In the genomic region with DNA sequence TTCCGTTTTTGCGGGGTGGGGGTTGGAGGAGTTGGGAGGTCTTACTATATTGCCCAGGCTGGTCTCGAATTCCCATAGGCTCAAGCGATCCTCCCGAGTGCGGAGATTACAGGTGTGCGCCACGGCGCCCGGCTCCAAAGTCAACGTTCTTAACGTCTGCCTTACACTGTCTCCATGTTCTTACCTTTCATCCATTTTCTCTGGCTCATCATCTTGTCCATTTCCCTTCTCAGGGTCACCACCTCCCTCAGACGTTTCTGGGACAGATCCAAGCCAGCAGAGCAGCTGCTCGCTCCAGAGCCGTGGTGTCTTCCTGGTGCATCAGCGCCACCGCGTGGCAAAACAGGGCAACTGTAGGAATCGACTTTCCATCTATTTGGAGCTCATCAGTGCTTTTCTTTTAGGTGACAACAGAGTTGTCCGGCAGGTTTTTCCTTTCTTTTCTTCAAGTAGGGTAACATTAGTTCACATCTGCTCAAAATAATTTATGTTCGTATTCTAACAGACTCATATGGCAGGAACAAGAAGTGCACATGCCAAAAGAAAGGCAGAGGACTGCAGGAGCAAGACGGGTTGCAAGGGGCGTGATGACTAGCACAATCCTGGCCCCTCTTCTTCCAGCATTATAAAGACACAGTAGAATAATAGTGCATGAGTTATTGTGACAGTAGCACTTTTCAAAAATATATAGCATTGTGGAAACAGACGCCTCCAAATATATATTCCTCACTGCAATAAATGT, we compare ENCODE assay signal across 8 cellular contexts.
DNase-seq lines count a peak whose midpoint lies in the region; ATAC-seq and TF ChIP-seq lines count a peak whose summit lies in the region.

No MANE protein-coding gene starts in this region.

- DNase-seq in GM04503 (ENCODE audit: low read depth) (peak; percentile 18), HAP-1 (ENCODE audit: low spot score in 2 of 2) (peak; percentile 75 to 90), SKM-1 treated with dmso at 0.1 percent for 144 hours (lab: John Stamatoyannopoulos, UW; ENCODE audit: unreplicated experiment) (peak; percentile 73), Right ventricle myocardium inferior (ENCODE audit: missing footprints) (peak; percentile 89), osteocyte (ENCODE audit: extremely low spot score, unreplicated experiment) (peak; percentile 92), thoracic aorta (ENCODE audit: low spot score) (peak; percentile 13)

- H3K9me3 Mint-ChIP-seq in activated naive CD8-positive, alpha-beta T cell (ENCODE audit: low read depth): no peaks in the 10 kb centered on the region
- no peaks in the 10 kb centered on the region for H3K9me3 Mint-ChIP-seq in osteocyte (ENCODE audit: unreplicated experiment)

- peaks cover 6% of the 10 kb centered on the region for H3K27me3 Mint-ChIP-seq in activated naive CD8-positive, alpha-beta T cell
- peaks cover 6% of the 10 kb centered on the region for H3K27me3 Mint-ChIP-seq in osteocyte (ENCODE audit: unreplicated experiment)

- peak overlapping the region; percentile 24 for H3K4me3 ChIP-seq in HAP-1
- H3K4me3 ChIP-seq in Loucy (ENCODE audit: low read length, poor library complexity, severe bottlenecking): no peak overlapping the region
- H3K4me3 ChIP-seq in thoracic aorta: peak overlapping the region; percentile 67

- ATAC-seq in Right ventricle myocardium inferior (peak; percentile 90), thoracic aorta (ENCODE audit: insufficient number of reproducible peaks, low FRiP score, low read depth) (no peak)

- H3K79me2 ChIP-seq in Loucy (ENCODE audit: insufficient read depth, low read length): no peaks in the 10 kb centered on the region

- H3K27ac Mint-ChIP-seq in activated naive CD8-positive, alpha-beta T cell: no peak overlapping the region
- no peak overlapping the region for H3K27ac Mint-ChIP-seq in osteocyte (ENCODE audit: unreplicated experiment)

- H3K4me2 ChIP-seq in Loucy (ENCODE audit: low read depth, low read length, poor library complexity, severe bottlenecking): no peak overlapping the region

- intact Hi-C loops in Right ventricle myocardium inferior (cut with DNase I): loop anchor here (1.0 to 10.0 kb wide), 2 partner anchors 213 to 970 kb away; no protein-coding TSS in a partner anchor

- H3K4me1 Mint-ChIP-seq in activated naive CD8-positive, alpha-beta T cell (ENCODE audit: low read depth): peaks cover 9% of the 10 kb centered on the region
- peaks cover 7% of the 10 kb centered on the region for H3K4me1 Mint-ChIP-seq in osteocyte (ENCODE audit: unreplicated experiment)

- peaks cover 2% of the 10 kb centered on the region for H3K36me3 Mint-ChIP-seq in activated naive CD8-positive, alpha-beta T cell
- H3K36me3 Mint-ChIP-seq in osteocyte (ENCODE audit: unreplicated experiment): no peaks in the 10 kb centered on the region

- no peak overlapping the region for H3K27ac ChIP-seq in thoracic aorta

- H3K4me3 Mint-ChIP-seq in activated naive CD8-positive, alpha-beta T cell: peak overlapping the region; percentile 98
- peak overlapping the region; percentile 86 for H3K4me3 Mint-ChIP-seq in osteocyte (ENCODE audit: unreplicated experiment)

- H3K9ac ChIP-seq in Loucy (ENCODE audit: low read depth, low read length, poor library complexity, severe bottlenecking): no peak overlapping the region

- H3K9me3 ChIP-seq in HAP-1 (no peaks in the 10 kb centered on the region), Loucy (ENCODE audit: insufficient read depth, low read depth, low read length) (no peaks in the 10 kb centered on the region), thoracic aorta (no peaks in the 10 kb centered on the region)

- TF ChIP-seq CTCF in Loucy (conservative IDR thresholded peaks at IDR 0.05; ENCODE audit: low read length) (peak; percentile 94), osteocyte (IDR thresholded peaks at IDR 0.05) (peak; percentile 97), thoracic aorta (IDR thresholded peaks at IDR 0.05) (peak; percentile 93)

- in situ Hi-C loops in HAP-1 (cut with MboI; ENCODE audit: low sequenced_read_pairs): loop anchor here (25.0 kb wide), 1 partner anchor 767 kb away; no protein-coding TSS in a partner anchor

- no peaks in the 10 kb centered on the region for H3F3A ChIP-seq in Loucy (ENCODE audit: low read depth)

- H2AFZ ChIP-seq in Loucy (ENCODE audit: low read length): 0 out of 2 replicates have a peak overlapping the region, but pooled peaks have one; percentile 42

- H3K27me3 ChIP-seq in HAP-1 (ENCODE audit: low read depth): no peaks in the 10 kb centered on the region
- H3K27me3 ChIP-seq in Loucy (ENCODE audit: insufficient read depth, low read length, poor library complexity, severe bottlenecking): no peaks in the 10 kb centered on the region
- no peaks in the 10 kb centered on the region for H3K27me3 ChIP-seq in thoracic aorta (replicated peaks; ENCODE audit: insufficient read depth)

- H4K20me1 ChIP-seq in Loucy (ENCODE audit: insufficient read depth, low read length, poor library complexity, severe bottlenecking): no peaks in the 10 kb centered on the region

- H3K36me3 ChIP-seq in HAP-1 (replicated peaks) (no peaks in the 10 kb centered on the region), Loucy (ENCODE audit: insufficient read depth, low read length) (no peaks in the 10 kb centered on the region), thoracic aorta (no peaks in the 10 kb centered on the region)

- peaks cover 6% of the 10 kb centered on the region; the same call in 1 of the 2 replicates for H3K4me1 ChIP-seq in HAP-1
- no peaks in the 10 kb centered on the region for H3K4me1 ChIP-seq in Loucy (ENCODE audit: insufficient read depth, low read length, poor library complexity, severe bottlenecking)
- peaks cover 2 to 8% of the 10 kb centered on the region in 2 donors for H3K4me1 ChIP-seq in thoracic aorta (ENCODE audit: control insufficient read depth in 1 of 2, low read depth in 2 of 2)

- no peaks in the 10 kb centered on the region for H3K9me2 ChIP-seq in Loucy (replicated peaks; ENCODE audit: low read depth, low read length)

Comparison
In these comparisons a context has a peak if more than half of its experiments do, and no peak if none do; other contexts are left out.
1. DNase-seq: peak in every context shown above with its lines; median percentile 92 in osteocyte; 89 in Right ventricle myocardium inferior; 82 in HAP-1; 73 in SKM-1 treated with dmso at 0.1 percent for 144 hours; 18 in GM04503; 13 in thoracic aorta.